12 cellular contexts compared by ENCODE assay signal in genomic region chrX:153903991-153904957, GRCh38. TPM values are rescaled to one million over a fixed set of nuclear protein-coding genes. Genes with fewer than 3 reads are reported as not detected.
DNase-seq lines count a peak whose midpoint lies in the region; ATAC-seq, FAIRE-seq and TF ChIP-seq lines count a peak whose summit lies in the region.
"Had no signal": no experiment of that assay in that cellular context is flagged by ENCODE, and none has a peak within 500 bp of the region (broad histone marks: within the 10 kb centered on the region; RNA-seq: fewer than 3 reads in every experiment).

TSS of gene AVPR2 (plus strand) at chrX:153904673. CDS start at chrX:153905146, 473 bp downstream.

- no peak for FAIRE-seq in GM19239 (lab: Jason Lieb, UNC)
- FAIRE-seq: keratinocyte had no signal

- no peaks in the 10 kb centered on the region for H3K4me1 ChIP-seq in endodermal cell (ENCODE audit: control insufficient read depth, insufficient read depth, low read length)
- peaks cover 0 to 32% of the 10 kb centered on the region in 2 donors for H3K4me1 ChIP-seq in left lung
- H3K4me1 ChIP-seq: parathyroid adenoma had no signal

- peak within 1 kb of the TSS; percentile 58 for H3K27ac Mint-ChIP-seq in endodermal cell

- H3K36me3 ChIP-seq in endodermal cell (ENCODE audit: control insufficient read depth, insufficient read depth, low read length) (no peaks in the 10 kb centered on the region), left lung (peaks cover 0 to 24% of the 10 kb centered on the region in 2 donors)

- intact Hi-C loops in sciatic nerve (cut with DNase I) = no loop called here
- intact Hi-C loops in left lung (cut with DNase I) = no loop called here

- WGBS in endodermal cell (ENCODE audit: insufficient coverage in 1 of 2, insufficient read length in 1 of 2), 2 experiments = 87 to 93% methylated on average over 3 to 19 of the region's 26 CpGs

- no peak for TF ChIP-seq CTCF in endodermal cell (conservative IDR thresholded peaks at IDR 0.05)
- no peak for TF ChIP-seq CTCF in left lung (IDR thresholded peaks at IDR 0.05)

- peaks cover 2% of the 10 kb centered on the region for H3K36me3 Mint-ChIP-seq in endodermal cell (ENCODE audit: low read depth)

- DNase-seq in DMS 273 (lab: John Stamatoyannopoulos, UW; ENCODE audit: unreplicated experiment) = peak; percentile 46
- DNase-seq in DMS 273 treated with DMSO at 0.1 percent for 48 hours (lab: John Stamatoyannopoulos, UW) = no peak
- peak; percentile 35 for DNase-seq in OCI-M1 (lab: John Stamatoyannopoulos, UW)
- DNase-seq in endodermal cell = peak; percentile 51
- DNase-seq in sciatic nerve (ENCODE audit: low spot score) = peak; percentile 57
- no peak for DNase-seq in left lung
- DNase-seq in GM19239 (ENCODE audit: insufficient read length, low spot score) = no peak
- DNase-seq: NCI-H2029 treated with DMSO at 0.1 percent for 48 hours had no signal

- H3K9me3 ChIP-seq in endodermal cell (ENCODE audit: control insufficient read depth, low read length) (no peaks in the 10 kb centered on the region), left lung (no peaks in the 10 kb centered on the region)

- H3K9me3 Mint-ChIP-seq in endodermal cell = peaks cover 71% of the 10 kb centered on the region

- ATAC-seq in sciatic nerve (no peak), HG02938 (IDR thresholded peaks at IDR 0.05; ENCODE audit: unreplicated experiment) (no peak), left lung (no peak)

- no peak within 1 kb of the TSS for H3K4me3 ChIP-seq in endodermal cell (ENCODE audit: low read length)
- H3K4me3 ChIP-seq in left lung = no peak within 1 kb of the TSS

- peaks cover 10% of the 10 kb centered on the region for H3K4me1 Mint-ChIP-seq in endodermal cell

- H3K9ac ChIP-seq in endodermal cell (ENCODE audit: extremely low read depth, low read length, poor library complexity, severe bottlenecking) = no peak within 1 kb of the TSS
- H3K9ac ChIP-seq: parathyroid adenoma had no signal

- H3K27me3 ChIP-seq in endodermal cell (ENCODE audit: control insufficient read depth, insufficient read depth, low read length, poor library complexity, severe bottlenecking) (no peaks in the 10 kb centered on the region), left lung (no peaks in the 10 kb centered on the region)

- H3K27ac ChIP-seq in endodermal cell (ENCODE audit: low read depth, low read length) = no peak within 1 kb of the TSS
- peak within 1 kb of the TSS in 1 of 2 donors; percentile 37 for H3K27ac ChIP-seq in left lung
- H3K27ac ChIP-seq: 22Rv1, parathyroid adenoma had no signal

- no peak within 1 kb of the TSS for H3K4me3 Mint-ChIP-seq in endodermal cell

- H3K27me3 Mint-ChIP-seq in endodermal cell (ENCODE audit: insufficient read depth) = no peaks in the 10 kb centered on the region

RNA-seq across cellular contexts. Expression of gene AVPR2, which starts in this region (rescaled TPM):
- total RNA-seq in endodermal cell (not detected), sciatic nerve (5.6 TPM), left lung (1 to 10 TPM in 1 of 2 donors, under 1 TPM in 1; 0.87 to 1.3 TPM)
- polyA plus RNA-seq in endodermal cell (2013, experiment 1 of 2) = not detected
- not detected for polyA plus RNA-seq in endodermal cell (2013, experiment 2 of 2)
- polyA plus RNA-seq: keratinocyte had no signal

Comparison
In these comparisons a context has a peak if more than half of its experiments do, and no peak if none do; other contexts are left out.
1. DNase-seq: peak in DMS 273 (single experiment), OCI-M1 (single experiment) and sciatic nerve (single experiment); none in DMS 273 treated with DMSO at 0.1 percent for 48 hours (single experiment), left lung (0 of 2) and GM19239 (single experiment).
2. Peak in DNase-seq in endodermal cell; RNA of the gene not detected or under 1 TPM.